ENCODE assay signal across 34 cellular contexts in genomic region chr2:9742601-9743000, GRCh38.
"Had no signal": no experiment of that assay in that cellular context is flagged by ENCODE, and none has a peak within 500 bp of the region (broad histone marks: within the 10 kb centered on the region; RNA-seq: fewer than 3 reads in every experiment).

No MANE protein-coding gene starts in this region.

- H3K4me3 Mint-ChIP-seq: activated naive CD4-positive, alpha-beta T cell treated with anti-CD3 and anti-CD28 coated beads for 36 hours; activated naive CD4-positive, alpha-beta T cell treated with anti-CD3 and anti-CD28 coated beads, Interleukin-2, amount 10 ng/mL, durations not matched to agents 7 days and 5 days; activated naive CD4-positive, alpha-beta T cell treated with anti-CD3 and anti-CD28 coated beads, Interleukin-2, amount 50 U/mL, for 24 hours; activated naive CD8-positive, alpha-beta T cell; activated naive CD8-positive, alpha-beta T cell treated with anti-CD3 and anti-CD28 coated beads for 36 hours; activated naive CD8-positive, alpha-beta T cell treated with anti-CD3 and anti-CD28 coated beads, Interleukin-2, amount 10 ng/mL, durations not matched to agents 7 days and 5 days; activated naive CD8-positive, alpha-beta T cell treated with anti-CD3 and anti-CD28 coated beads, Interleukin-2, amount 50 U/mL, for 24 hours; activated T-cell treated with anti-CD3 and anti-CD28 coated beads, Interleukin-2, amount 50 U/mL, for 24 hours; activated T-cell treated with anti-CD3 and anti-CD28 coated beads, Interleukin-2, amount 50 U/mL, for 4 hours; activated T-cell treated with anti-CD3 and anti-CD28 coated beads, Interleukin-2, amount 50 U/mL, for 72 hours; activated T-helper 1 cell treated with anti-CD3 and anti-CD28 coated beads, Interleukin-12 subunit alpha, Interleukin-12 subunit beta, Interleukin-2, Interleukin-4 antibody, amounts not matched to agents 30 ng/mL and 10 ng/mL and 1 ng/mL, durations not matched to agents 14 hours and 24 hours and 36 hours; activated T-helper 17 cell treated with anti-CD3 and anti-CD28 coated beads, Interleukin-2, amount 50 U/mL, for 72 hours; brain had no signal

- H3K9me3 Mint-ChIP-seq: activated naive CD4-positive, alpha-beta T cell treated with anti-CD3 and anti-CD28 coated beads for 36 hours; activated naive CD4-positive, alpha-beta T cell treated with anti-CD3 and anti-CD28 coated beads, Interleukin-2, amount 50 U/mL, for 24 hours; activated naive CD4-positive, alpha-beta T cell treated with anti-CD3 and anti-CD28 coated beads, Interleukin-2, amount 50 U/mL, for 72 hours; activated naive CD8-positive, alpha-beta T cell treated with anti-CD3 and anti-CD28 coated beads for 36 hours; activated naive CD8-positive, alpha-beta T cell treated with anti-CD3 and anti-CD28 coated beads, Interleukin-2, amount 50 U/mL, for 24 hours; activated T-cell treated with anti-CD3 and anti-CD28 coated beads, Interleukin-2, amount 50 U/mL, for 4 hours; activated T-cell treated with anti-CD3 and anti-CD28 coated beads, Interleukin-2, amount 50 U/mL, for 72 hours; activated T-helper 17 cell treated with anti-CD3 and anti-CD28 coated beads, Interleukin-2, amount 50 U/mL, for 72 hours; activated T-helper 2 cell treated with anti-CD3 and anti-CD28 coated beads, Interferon-gamma antibody, Interleukin-2, Interleukin-4, amounts not matched to agents 10 μg/mL and 5 μg/mL and 100 μg/mL, durations not matched to agents 14 hours and 24 hours and 36 hours had no signal

- H3K27me3 Mint-ChIP-seq: activated naive CD4-positive, alpha-beta T cell treated with anti-CD3 and anti-CD28 coated beads, Interleukin-2, amount 50 U/mL, for 24 hours; activated naive CD8-positive, alpha-beta T cell; activated naive CD8-positive, alpha-beta T cell treated with anti-CD3 and anti-CD28 coated beads for 36 hours; activated naive CD8-positive, alpha-beta T cell treated with anti-CD3 and anti-CD28 coated beads, Interleukin-2, amount 50 U/mL, for 24 hours; activated T-cell treated with anti-CD3 and anti-CD28 coated beads, Interleukin-2, amount 50 U/mL, for 24 hours; activated T-helper 17 cell treated with anti-CD3 and anti-CD28 coated beads, Interleukin-2, amount 50 U/mL, for 72 hours had no signal

- ATAC-seq: activated naive CD4-positive, alpha-beta T cell treated with anti-CD3 and anti-CD28 coated beads, Interleukin-2, amount 50 U/mL, for 72 hours; activated naive CD8-positive, alpha-beta T cell treated with anti-CD3 and anti-CD28 coated beads, Interleukin-2, amount 50 U/mL, for 24 hours; activated T-cell treated with anti-CD3 and anti-CD28 coated beads, Interleukin-2, amount 50 U/mL, for 4 hours; activated T-cell treated with anti-CD3 and anti-CD28 coated beads, Interleukin-2, amount 50 U/mL, for 72 hours; activated T-helper 17 cell treated with anti-CD3 and anti-CD28 coated beads, Interleukin-2, amount 50 U/mL, for 72 hours; body of pancreas had no signal

- H3K27ac Mint-ChIP-seq: activated naive CD4-positive, alpha-beta T cell treated with anti-CD3 and anti-CD28 coated beads for 36 hours; activated naive CD4-positive, alpha-beta T cell treated with anti-CD3 and anti-CD28 coated beads, Interleukin-2, amount 10 ng/mL, durations not matched to agents 7 days and 5 days; activated naive CD4-positive, alpha-beta T cell treated with anti-CD3 and anti-CD28 coated beads, Interleukin-2, amount 50 U/mL, for 24 hours; activated naive CD4-positive, alpha-beta T cell treated with anti-CD3 and anti-CD28 coated beads, Interleukin-2, amount 50 U/mL, for 72 hours; activated naive CD8-positive, alpha-beta T cell; activated naive CD8-positive, alpha-beta T cell treated with anti-CD3 and anti-CD28 coated beads for 36 hours; activated naive CD8-positive, alpha-beta T cell treated with anti-CD3 and anti-CD28 coated beads, Interleukin-2, amount 10 ng/mL, durations not matched to agents 7 days and 5 days; activated naive CD8-positive, alpha-beta T cell treated with anti-CD3 and anti-CD28 coated beads, Interleukin-2, amount 50 U/mL, for 24 hours; activated T-cell treated with anti-CD3 and anti-CD28 coated beads, Interleukin-2, amount 50 U/mL, for 24 hours; activated T-cell treated with anti-CD3 and anti-CD28 coated beads, Interleukin-2, amount 50 U/mL, for 72 hours; activated T-helper 1 cell treated with anti-CD3 and anti-CD28 coated beads, Interleukin-12 subunit alpha, Interleukin-12 subunit beta, Interleukin-2, Interleukin-4 antibody, amounts not matched to agents 30 ng/mL and 10 ng/mL and 1 ng/mL, durations not matched to agents 14 hours and 24 hours and 36 hours; activated T-helper 2 cell treated with anti-CD3 and anti-CD28 coated beads, Interferon-gamma antibody, Interleukin-2, Interleukin-4, amounts not matched to agents 10 μg/mL and 5 μg/mL and 100 μg/mL, durations not matched to agents 14 hours and 24 hours and 36 hours; brain had no signal

- H3K36me3 Mint-ChIP-seq: activated naive CD4-positive, alpha-beta T cell treated with anti-CD3 and anti-CD28 coated beads, Interleukin-2, amount 50 U/mL, for 24 hours; activated naive CD4-positive, alpha-beta T cell treated with anti-CD3 and anti-CD28 coated beads, Interleukin-2, amount 50 U/mL, for 72 hours; activated naive CD8-positive, alpha-beta T cell; activated naive CD8-positive, alpha-beta T cell treated with anti-CD3 and anti-CD28 coated beads for 36 hours; activated naive CD8-positive, alpha-beta T cell treated with anti-CD3 and anti-CD28 coated beads, Interleukin-2, amount 10 ng/mL, durations not matched to agents 7 days and 5 days; brain had no signal

- DNase-seq: activated effector memory CD4-positive, alpha-beta T cell treated with anti-CD3 and anti-CD28 coated beads, Interleukin-2, amount 50 U/mL, for 16 hours; activated effector memory CD4-positive, alpha-beta T cell treated with Interleukin-2 at 50 U/mL for 16 hours; activated gamma-delta T cell; activated gamma-delta T cell treated with Interleukin-2 at 50 U/mL for 16 hours; activated naive CD4-positive, alpha-beta T cell; activated naive CD4-positive, alpha-beta T cell treated with anti-CD3 and anti-CD28 coated beads for 36 hours; activated naive CD4-positive, alpha-beta T cell treated with anti-CD3 and anti-CD28 coated beads, Interleukin-2, amount 10 ng/mL, durations not matched to agents 7 days and 5 days; activated naive CD4-positive, alpha-beta T cell treated with anti-CD3 and anti-CD28 coated beads, Interleukin-2, amount 50 U/mL, for 16 hours; activated naive CD4-positive, alpha-beta T cell treated with Interleukin-2 at 50 U/mL for 16 hours; activated naive CD8-positive, alpha-beta T cell treated with anti-CD3 and anti-CD28 coated beads for 36 hours; activated naive CD8-positive, alpha-beta T cell treated with anti-CD3 and anti-CD28 coated beads, Interleukin-2, amount 10 ng/mL, durations not matched to agents 7 days and 5 days; activated naive CD8-positive, alpha-beta T cell treated with anti-CD3 and anti-CD28 coated beads, Interleukin-2, amount 50 U/mL, for 24 hours; activated T-cell treated with anti-CD3 and anti-CD28 coated beads, Interleukin-2, amount 50 U/mL, for 1 hour; activated T-cell treated with anti-CD3 and anti-CD28 coated beads, Interleukin-2, amount 50 U/mL, for 24 hours; activated T-cell treated with anti-CD3 and anti-CD28 coated beads, Interleukin-2, amount 50 U/mL, for 4 hours; activated T-cell treated with anti-CD3 and anti-CD28 coated beads, Interleukin-2, amount 50 U/mL, for 48 hours; activated T-cell treated with anti-CD3 and anti-CD28 coated beads, Interleukin-2, amount 50 U/mL, for 72 hours; adrenal gland; amniotic stem cell; amygdala; anterior cingulate cortex; aorta; body of pancreas; brain microvascular endothelial cell; caudate nucleus; central memory CD4-positive, alpha-beta T cell; cerebellar nuclear complex had no signal
